Comparison of ENCODE assay signal across 21 cellular contexts in the genomic region with DNA sequence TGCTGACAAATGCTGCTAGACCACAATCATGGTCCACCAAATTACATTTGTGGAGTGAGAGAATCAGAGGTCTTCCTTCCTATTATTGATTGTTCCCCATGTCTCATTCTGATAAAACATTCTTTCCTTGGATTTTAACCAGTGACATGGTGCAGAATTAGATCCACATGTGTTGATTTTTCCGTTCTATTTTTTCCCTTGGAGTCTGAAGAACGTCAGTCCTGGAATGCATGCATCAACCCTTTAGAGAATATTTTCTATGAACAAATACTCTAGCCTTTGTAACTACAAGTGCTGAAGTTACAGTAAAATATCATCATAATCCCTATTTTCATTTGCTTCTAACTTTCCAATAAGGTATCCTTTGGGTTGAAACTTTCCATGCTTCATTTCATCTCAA.
DNase-seq lines count a peak whose midpoint lies in the region; ATAC-seq, FAIRE-seq and TF ChIP-seq lines count a peak whose summit lies in the region.
"Had no signal": no experiment of that assay in that cellular context is flagged by ENCODE, and none has a peak within 500 bp of the region (broad histone marks: within the 10 kb centered on the region; RNA-seq: fewer than 3 reads in every experiment).

No MANE protein-coding gene starts in this region.

- H3K27ac Mint-ChIP-seq in astrocyte (ENCODE audit: unreplicated experiment) (no peak overlapping the region), osteocyte (ENCODE audit: unreplicated experiment) (peak overlapping the region; percentile 79)
- H3K27ac Mint-ChIP-seq: CD8-positive, alpha-beta T cell had no signal

- DNase-seq in EH (ENCODE audit: low read depth) (peak; percentile 65), astrocyte (ENCODE audit: low read depth) (no peak), fibroblast of mammary gland (ENCODE audit: low read depth) (peak; percentile 65), osteocyte (ENCODE audit: extremely low spot score, unreplicated experiment) (no peak), lower lobe of right lung (no peak), LoVo (ENCODE audit: low spot score) (no peak), NCI-H2107 treated with DMSO at 0.1 percent for 48 hours (lab: John Stamatoyannopoulos, UW; ENCODE audit: unreplicated experiment) (no peak)
- DNase-seq in stimulated activated CD8-positive, alpha-beta memory T cell treated with anti-CD3 and anti-CD28 coated beads, Interleukin-4, amount 100 ng/mL, for 48 hours = no peak
- DNase-seq: C1 segment of cervical spinal cord; CD8-positive, alpha-beta T cell; MV-4-11; NCI-H1105 treated with DMSO at 0.1 percent for 48 hours; NCI-H2029 treated with DMSO at 0.1 percent for 48 hours; NCI-H446; NCI-H526; Right ventricle myocardium superior had no signal

- no peaks in the 10 kb centered on the region for H3K79me2 ChIP-seq in astrocyte (ENCODE audit: insufficient read depth, low read length)

- H4K20me1 ChIP-seq in astrocyte (ENCODE audit: insufficient read depth, low read length) = no peaks in the 10 kb centered on the region

- ATAC-seq in lower lobe of right lung = no peak
- ATAC-seq: A549; CD8-positive, alpha-beta T cell had no signal

- FAIRE-seq in astrocyte (lab: Jason Lieb, UNC) = peak; percentile 87
- FAIRE-seq: A549, G401.6, GM19239, H54 had no signal

- H3K27ac ChIP-seq in astrocyte (ENCODE audit: low read depth, low read length) (no peak overlapping the region), lower lobe of right lung (no peak overlapping the region)
- H3K27ac ChIP-seq: A549 had no signal

- no peaks in the 10 kb centered on the region for H3K27me3 Mint-ChIP-seq in astrocyte (ENCODE audit: low read depth, unreplicated experiment)
- H3K27me3 Mint-ChIP-seq in osteocyte (ENCODE audit: unreplicated experiment) = no peaks in the 10 kb centered on the region

- H3K36me3 ChIP-seq in astrocyte (ENCODE audit: insufficient read depth, low read length) = no peaks in the 10 kb centered on the region
- no peaks in the 10 kb centered on the region for H3K36me3 ChIP-seq in lower lobe of right lung

- H3K27me3 ChIP-seq in astrocyte (ENCODE audit: insufficient read depth, low read length) (no peaks in the 10 kb centered on the region), lower lobe of right lung (ENCODE audit: low read depth) (no peaks in the 10 kb centered on the region)

- H3K9me3 Mint-ChIP-seq in astrocyte (ENCODE audit: unreplicated experiment) = peaks cover 5% of the 10 kb centered on the region
- H3K9me3 Mint-ChIP-seq in osteocyte (ENCODE audit: unreplicated experiment) = no peaks in the 10 kb centered on the region
- H3K9me3 Mint-ChIP-seq: CD8-positive, alpha-beta T cell had no signal

- H3K9me3 ChIP-seq in astrocyte (ENCODE audit: insufficient read depth, low read depth, low read length) = no peaks in the 10 kb centered on the region
- H3K9me3 ChIP-seq in lower lobe of right lung = no peaks in the 10 kb centered on the region
- H3K9me3 ChIP-seq: A549 had no signal

- H3K36me3 Mint-ChIP-seq in astrocyte (ENCODE audit: low read depth, unreplicated experiment) (no peaks in the 10 kb centered on the region), osteocyte (ENCODE audit: unreplicated experiment) (no peaks in the 10 kb centered on the region)
- H3K36me3 Mint-ChIP-seq: CD8-positive, alpha-beta T cell had no signal

- no peak for TF ChIP-seq CTCF in astrocyte (IDR thresholded peaks at IDR 0.05; ENCODE audit: insufficient read depth, low read depth, low read length)
- TF ChIP-seq CTCF in fibroblast of mammary gland (conservative IDR thresholded peaks at IDR 0.05; ENCODE audit: control insufficient read depth, insufficient read depth, low read depth, low read length) = no peak
- no peak for TF ChIP-seq CTCF in osteocyte (IDR thresholded peaks at IDR 0.05)
- no peak for TF ChIP-seq CTCF in lower lobe of right lung (IDR thresholded peaks at IDR 0.05)

- no peak overlapping the region for H3K4me2 ChIP-seq in astrocyte (ENCODE audit: low read length)
- H3K4me2 ChIP-seq: A549 had no signal

- H3K4me3 ChIP-seq in astrocyte (ENCODE audit: insufficient read depth, low read depth, low read length) (no peak overlapping the region), fibroblast of mammary gland (ENCODE audit: control insufficient read depth, low read depth, low read length) (no peak overlapping the region), lower lobe of right lung (no peak overlapping the region)
- H3K4me3 ChIP-seq: A549 had no signal

- H3K4me1 Mint-ChIP-seq in astrocyte (ENCODE audit: low read depth, unreplicated experiment) (peaks cover 12% of the 10 kb centered on the region), osteocyte (ENCODE audit: unreplicated experiment) (peaks cover 52% of the 10 kb centered on the region)
- H3K4me1 Mint-ChIP-seq: IgD-negative memory B cell had no signal

- H2AFZ ChIP-seq in astrocyte (ENCODE audit: low read depth, low read length) = no peak overlapping the region

- H3K4me3 Mint-ChIP-seq in astrocyte (ENCODE audit: unreplicated experiment) (no peak overlapping the region), osteocyte (ENCODE audit: unreplicated experiment) (no peak overlapping the region)
- H3K4me3 Mint-ChIP-seq: CD8-positive, alpha-beta T cell; IgD-negative memory B cell had no signal

- no peak overlapping the region for H3K9ac ChIP-seq in astrocyte (ENCODE audit: low read length)

- intact Hi-C loops in lower lobe of right lung (cut with DNase I) = no loop called here

- H3K4me1 ChIP-seq in astrocyte (ENCODE audit: insufficient read depth, low read length) (peaks cover 6% of the 10 kb centered on the region), lower lobe of right lung (peaks cover 15% of the 10 kb centered on the region)

Comparison
In these comparisons a context has a peak if more than half of its experiments do, and no peak if none do; other contexts are left out.
1. DNase-seq: peak in EH (single experiment) and fibroblast of mammary gland (single experiment); none in astrocyte (single experiment), osteocyte (single experiment), stimulated activated CD8-positive, alpha-beta memory T cell treated with anti-CD3 and anti-CD28 coated beads, Interleukin-4, amount 100 ng/mL, for 48 hours (single experiment), lower lobe of right lung (single experiment), LoVo (single experiment) and NCI-H2107 treated with DMSO at 0.1 percent for 48 hours (single experiment).